In the genomic region with DNA sequence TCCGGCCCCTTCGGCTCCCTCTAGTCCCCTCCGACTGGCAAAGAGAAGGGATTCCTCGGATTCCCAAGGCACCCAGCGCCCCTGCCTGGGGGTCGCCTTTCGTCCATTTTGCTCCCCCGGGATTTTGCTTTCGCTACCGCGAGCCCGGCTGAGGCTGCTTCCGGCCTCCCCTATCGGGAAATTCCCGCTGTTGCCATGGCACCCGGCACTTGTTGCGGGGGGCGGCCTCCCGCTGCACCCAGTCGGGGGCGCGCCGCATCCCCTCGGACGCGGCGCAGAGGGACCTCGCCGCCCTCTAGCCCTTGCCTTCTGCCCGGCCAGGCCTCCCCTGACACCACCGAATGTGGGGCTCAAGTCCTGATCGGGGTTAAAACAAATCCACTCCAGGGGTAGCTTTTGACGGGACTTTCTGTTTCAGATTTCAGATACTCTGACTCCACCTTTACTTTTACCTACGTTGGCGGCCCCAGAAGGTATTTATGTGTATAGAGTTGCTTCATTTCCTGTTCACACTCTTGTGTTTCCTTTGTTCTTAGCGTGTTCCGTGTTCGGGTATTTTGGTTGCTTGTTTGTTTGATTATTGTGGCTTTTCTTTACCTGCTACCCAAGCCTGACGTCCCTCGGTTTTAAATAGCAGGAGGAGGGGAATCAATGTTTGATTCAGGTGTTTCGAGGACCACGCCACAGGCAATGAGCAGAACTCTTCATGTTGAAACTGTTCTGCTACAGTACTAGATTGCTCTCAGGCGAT, we compare ENCODE assay signal across 8 cellular contexts. TPM values are rescaled to one million over a fixed set of nuclear protein-coding genes. Genes with fewer than 3 reads are reported as not detected.
DNase-seq lines count a peak whose midpoint lies in the region; ATAC-seq lines count a peak whose summit lies in the region.

No MANE protein-coding gene starts in this region.

- peak overlapping the region; percentile 96 to 100 (median 99) for H3K27ac Mint-ChIP-seq in CD4-positive, alpha-beta memory T cell

- H3K36me3 ChIP-seq in CD4-positive, alpha-beta memory T cell (ENCODE audit: insufficient read depth, low read length): peaks cover 3% of the 10 kb centered on the region

- POLR2A ChIA-PET in CD4-positive, alpha-beta memory T cell (lab: Charles Lee; ENCODE audit: partially characterized antibody): interaction anchor here (0.6 to 4.5 kb wide), 36 partner anchors 8 to 253 kb away, joined by 3 to 66 read pairs (median 4); partner anchors contain the start of gene EMB

- H3K4me1 ChIP-seq in CD4-positive, alpha-beta memory T cell (ENCODE audit: insufficient read depth, low read length): peaks cover 51% of the 10 kb centered on the region

- peak overlapping the region; percentile 99 for H3K27ac ChIP-seq in CD4-positive, alpha-beta memory T cell (ENCODE audit: low read depth, low read length)

- H3K27me3 ChIP-seq in CD4-positive, alpha-beta memory T cell (ENCODE audit: insufficient read depth, low read length): no peaks in the 10 kb centered on the region

- H3K4me3 Mint-ChIP-seq in CD4-positive, alpha-beta memory T cell: peak overlapping the region; percentile 91 to 98 (median 96)

- intact Hi-C loops in CD4-positive, alpha-beta memory T cell (cut with micrococcal nuclease): loop anchor here (1.0 to 5.0 kb wide), 8 partner anchors 33 to 228 kb away; no protein-coding TSS in a partner anchor
- intact Hi-C loops in Right ventricle myocardium inferior (cut with DNase I) (no loop called here), posterior cingulate gyrus (cut with DNase I) (no loop called here)

- CTCF ChIA-PET in CD4-positive, alpha-beta memory T cell (lab: Charles Lee; ENCODE audit: partially characterized antibody): interaction anchor here (1.0 to 1.8 kb wide), 5 partner anchors 75 to 226 kb away, joined by 3 to 8 read pairs (median 3); partner anchors contain the start of gene EMB

- peaks cover 0 to 4% of the 10 kb centered on the region in 2 donors for H3K27me3 Mint-ChIP-seq in CD4-positive, alpha-beta memory T cell

- H3K36me3 Mint-ChIP-seq in CD4-positive, alpha-beta memory T cell: peaks cover 18 to 46% of the 10 kb centered on the region in 2 donors

- peaks cover 0 to 5% (median 0%) of the 10 kb centered on the region in 8 donors for H3K9me3 Mint-ChIP-seq in CD4-positive, alpha-beta memory T cell

- H3K4me1 Mint-ChIP-seq in CD4-positive, alpha-beta memory T cell: peaks cover 32 to 69% (median 44%) of the 10 kb centered on the region in 4 donors

- ATAC-seq in GM19328 (IDR thresholded peaks at IDR 0.05; ENCODE audit: unreplicated experiment) (peak; percentile 70), HG03457 (IDR thresholded peaks at IDR 0.05; ENCODE audit: unreplicated experiment) (peak; percentile 80), Right ventricle myocardium inferior (peak; percentile 42)

- H3K4me3 ChIP-seq in CD4-positive, alpha-beta memory T cell (ENCODE audit: low read length in 2 of 2): peak overlapping the region; percentile 65 to 68

- DNase-seq in CD4-positive, alpha-beta memory T cell: peak; percentile 88 to 94 (median 91)
- DNase-seq in RPMI7951 (ENCODE audit: low read depth) (peak; percentile 54), Right ventricle myocardium inferior (ENCODE audit: missing footprints) (peak; percentile 82), posterior cingulate gyrus (peak; percentile 25 to 93 (median 50)), ureter (ENCODE audit: low spot score) (peak; percentile 76)
- peak; percentile 84 for DNase-seq in activated gamma-delta T cell treated with anti-CD3 and anti-CD28 coated beads, Interleukin-2, amount 50 U/mL, for 16 hours (ENCODE audit: low read depth)

- H3K9me3 ChIP-seq in CD4-positive, alpha-beta memory T cell (ENCODE audit: control insufficient read depth in 1 of 2, low read length in 2 of 2): no peaks in the 10 kb centered on the region

RNA-seq across cellular contexts. Expression of gene PARP8, which starts 1.4 kb away (rescaled TPM):
- total RNA-seq in CD4-positive, alpha-beta memory T cell: 100 to 1,000 TPM; 177 to 184 TPM
- polyA plus RNA-seq in CD4-positive, alpha-beta memory T cell: 10 to 100 TPM; 89.5 to 94.6 TPM
- 6.1 and 7.3 TPM in 2 replicates for total RNA-seq in RPMI7951 (2014; rRNA removed; shearing (Covaris generic))
- 7.7 TPM for total RNA-seq in Right ventricle myocardium inferior
- total RNA-seq in ureter: 58.4 TPM

Comparison
In these comparisons a context has a peak if more than half of its experiments do, and no peak if none do; other contexts are left out.
1. Peak in every context shown above with its lines: DNase-seq, ATAC-seq, H3K4me3 ChIP-seq and H3K27ac ChIP-seq.